In the genomic region with DNA sequence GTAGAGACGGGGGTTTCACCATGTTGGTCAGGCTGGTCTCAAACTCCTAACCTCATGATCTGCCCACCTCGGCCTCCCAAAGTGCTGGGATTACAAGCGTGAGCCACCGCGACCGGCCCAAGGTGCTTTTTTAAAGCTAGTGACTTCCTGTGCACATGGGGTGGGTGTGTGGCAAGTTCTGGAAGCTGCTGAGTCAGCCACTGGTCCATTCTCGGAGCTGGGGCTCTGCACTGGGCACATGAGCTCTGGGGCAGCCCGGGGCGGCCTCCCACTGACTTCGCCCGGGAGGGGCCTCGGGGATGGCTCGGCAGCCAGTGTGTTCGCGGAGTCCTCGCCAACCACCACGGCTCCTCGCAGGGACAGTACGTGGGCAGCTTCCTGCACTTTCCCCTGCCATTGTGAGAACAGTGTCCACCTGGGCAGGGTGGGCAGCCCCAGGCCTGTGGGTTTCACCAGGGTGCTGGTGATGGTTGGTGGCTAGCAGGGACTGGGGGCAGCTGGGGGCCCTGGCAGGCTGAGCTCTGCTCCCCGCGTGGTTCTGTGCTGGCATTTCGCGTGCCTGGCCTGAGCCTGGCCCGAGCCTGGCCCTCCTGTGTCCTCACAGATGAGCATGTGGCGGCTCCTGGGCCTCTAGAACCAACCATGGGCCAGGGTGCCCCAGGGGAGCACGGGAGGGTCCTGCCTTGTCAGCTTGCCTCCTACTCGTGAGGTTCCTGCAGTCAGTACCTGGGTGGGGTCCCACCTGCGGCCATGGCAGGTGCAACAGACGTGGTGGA, we compare ENCODE assay signal across 3 cellular contexts.
TF ChIP-seq lines count a peak whose summit lies in the region.

No MANE protein-coding gene starts in this region.

TF ChIP-seq in SK-N-SH treated with all-trans-retinoic acid at 6 μM for 48 hours, 23 proteins besides CTCF, POLR2A, EP300 and RAD21:
- no peak for TF ChIP-seq ARNTL (CRISPR knock-in tag; IDR thresholded peaks at IDR 0.05; ENCODE audit: borderline replicate concordance, low read depth)
- no peak for TF ChIP-seq ZNF8 (CRISPR knock-in tag; IDR thresholded peaks at IDR 0.05)
- TF ChIP-seq BACH2 (CRISPR knock-in tag; IDR thresholded peaks at IDR 0.05; ENCODE audit: borderline replicate concordance), result no peak
- no peak for TF ChIP-seq ZNF565 (CRISPR knock-in tag; conservative IDR thresholded peaks at IDR 0.05; ENCODE audit: low read depth)

TF ChIP-seq in SK-N-SH, 30 proteins besides CTCF, POLR2A, EP300 and RAD21:
- TF ChIP-seq ELF1 (IDR thresholded peaks at IDR 0.05) (no peak), TAF1 (IDR thresholded peaks at IDR 0.05; ENCODE audit: borderline replicate concordance, low read depth, low read length) (no peak), REST (IDR thresholded peaks at IDR 0.05; ENCODE audit: low read depth, low read length) (no peak), FOSL2 (IDR thresholded peaks at IDR 0.05; ENCODE audit: borderline replicate concordance, low read depth) (no peak), GATA2 (CRISPR knock-in tag; IDR thresholded peaks at IDR 0.05) (no peak), NFIC (IDR thresholded peaks at IDR 0.05; ENCODE audit: borderline replicate concordance) (no peak), EZH2phosphoT487 (IDR thresholded peaks at IDR 0.05; ENCODE audit: borderline replicate concordance, low read depth) (no peak), RFX5 (IDR thresholded peaks at IDR 0.05; ENCODE audit: low read length) (no peak), TCF12 (IDR thresholded peaks at IDR 0.05) (no peak), CHD2 (IDR thresholded peaks at IDR 0.05; ENCODE audit: low read length, partially characterized antibody) (no peak), SMC3 (IDR thresholded peaks at IDR 0.05; ENCODE audit: low read depth, low read length) (no peak)
- TF ChIP-seq, protein P1, sequence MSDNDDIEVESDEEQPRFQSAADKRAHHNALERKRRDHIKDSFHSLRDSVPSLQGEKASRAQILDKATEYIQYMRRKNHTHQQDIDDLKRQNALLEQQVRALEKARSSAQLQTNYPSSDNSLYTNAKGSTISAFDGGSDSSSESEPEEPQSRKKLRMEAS (IDR thresholded peaks at IDR 0.05; ENCODE audit: low read depth), result no peak
- TF ChIP-seq, protein P2, sequence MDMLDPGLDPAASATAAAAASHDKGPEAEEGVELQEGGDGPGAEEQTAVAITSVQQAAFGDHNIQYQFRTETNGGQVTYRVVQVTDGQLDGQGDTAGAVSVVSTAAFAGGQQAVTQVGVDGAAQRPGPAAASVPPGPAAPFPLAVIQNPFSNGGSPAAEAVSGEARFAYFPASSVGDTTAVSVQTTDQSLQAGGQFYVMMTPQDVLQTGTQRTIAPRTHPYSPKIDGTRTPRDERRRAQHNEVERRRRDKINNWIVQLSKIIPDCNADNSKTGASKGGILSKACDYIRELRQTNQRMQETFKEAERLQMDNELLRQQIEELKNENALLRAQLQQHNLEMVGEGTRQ (IDR thresholded peaks at IDR 0.05; ENCODE audit: borderline replicate concordance, low read depth, low read length), result no peak
- TF ChIP-seq, protein P3, sequence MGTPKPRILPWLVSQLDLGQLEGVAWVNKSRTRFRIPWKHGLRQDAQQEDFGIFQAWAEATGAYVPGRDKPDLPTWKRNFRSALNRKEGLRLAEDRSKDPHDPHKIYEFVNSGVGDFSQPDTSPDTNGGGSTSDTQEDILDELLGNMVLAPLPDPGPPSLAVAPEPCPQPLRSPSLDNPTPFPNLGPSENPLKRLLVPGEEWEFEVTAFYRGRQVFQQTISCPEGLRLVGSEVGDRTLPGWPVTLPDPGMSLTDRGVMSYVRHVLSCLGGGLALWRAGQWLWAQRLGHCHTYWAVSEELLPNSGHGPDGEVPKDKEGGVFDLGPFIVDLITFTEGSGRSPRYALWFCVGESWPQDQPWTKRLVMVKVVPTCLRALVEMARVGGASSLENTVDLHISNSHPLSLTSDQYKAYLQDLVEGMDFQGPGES (IDR thresholded peaks at IDR 0.05; ENCODE audit: low read depth, low read length), result no peak

TF ChIP-seq in IMR-90, 13 proteins besides CTCF, POLR2A, EP300 and RAD21:
- peak; percentile 21; the same call in 1 of the 2 replicates for TF ChIP-seq MAFK (IDR thresholded peaks at IDR 0.05; ENCODE audit: low read depth, low read length)
- TF ChIP-seq, protein P2 (IDR thresholded peaks at IDR 0.05; ENCODE audit: low read depth, low read length), result no peak
